In genomic region chr14:73234029-73234428, GRCh38 we compare ENCODE assay signal across 24 cellular contexts. TPM values are rescaled to one million over a fixed set of nuclear protein-coding genes. Genes with fewer than 3 reads are reported as not detected.
"Had no signal": no experiment of that assay in that cellular context is flagged by ENCODE, and none has a peak within 500 bp of the region (broad histone marks: within the 10 kb centered on the region; RNA-seq: fewer than 3 reads in every experiment).

No MANE protein-coding gene starts in this region.

- H3K27me3 ChIP-seq: adrenal gland, Peyer's patch, SJCRH30 had no signal

- H3K27ac ChIP-seq: adrenal gland, breast epithelium, Peyer's patch, RWPE1, SJCRH30 had no signal

- ATAC-seq: activated CD4-positive, CD25-positive, alpha-beta regulatory T cell treated with anti-CD3 and anti-CD28 coated beads, Interleukin-2, amount 50 U/mL, for 24 hours; activated CD8-positive, alpha-beta T cell treated with anti-CD3 and anti-CD28 coated beads for 36 hours; SK-N-SH treated with all-trans-retinoic acid at 6 μM for 48 hours had no signal

- H3K4me3 ChIP-seq: adrenal gland, breast epithelium, MG63, Peyer's patch, SJCRH30 had no signal

- DNase-seq: activated CD4-positive, alpha-beta T cell treated with anti-CD3 and anti-CD28 coated beads for 4 hours; activated CD8-positive, alpha-beta memory T cell treated with anti-CD3 and anti-CD28 coated beads, Interleukin-2, amount 50 U/mL, for 4 hours; activated CD8-positive, alpha-beta T cell treated with anti-CD3 and anti-CD28 coated beads for 36 hours; activated naive CD4-positive, alpha-beta T cell treated with anti-CD3 and anti-CD28 coated beads, Interleukin-2, amount 50 U/mL, for 16 hours; activated naive CD8-positive, alpha-beta T cell treated with anti-CD3 and anti-CD28 coated beads, Interleukin-2, amount 10 ng/mL, durations not matched to agents 7 days and 5 days; activated T-cell treated with anti-CD3 and anti-CD28 coated beads, Interleukin-2, amount 50 U/mL, for 72 hours; caudate nucleus; MG63; MV-4-11; NCI-H1092 treated with DMSO at 0.1 percent for 48 hours; NCI-H1417 treated with DMSO at 0.1 percent for 48 hours; NCI-H1694; NCI-H2029; NCI-H345; NCI-H510A; NCI-H526 treated with DMSO at 0.1 percent for 48 hours; Peyer's patch; Right ventricle myocardium superior; SJCRH30 had no signal

- H3K9me3 ChIP-seq: adrenal gland, breast epithelium, MG63, Peyer's patch, SJCRH30 had no signal

- H3K36me3 ChIP-seq: adrenal gland, breast epithelium, MG63, Peyer's patch, SJCRH30 had no signal

RNA-seq across cellular contexts. Expression of gene PAPLN, which starts 3.3 kb away (rescaled TPM):
- total RNA-seq: SJCRH30 had no signal
